18 cellular contexts compared by ENCODE assay signal in genomic region chr2:10337449-10337848, GRCh38. TPM values are rescaled to one million over a fixed set of nuclear protein-coding genes. Genes with fewer than 3 reads are reported as not detected.
DNase-seq lines count a peak whose midpoint lies in the region; ATAC-seq and TF ChIP-seq lines count a peak whose summit lies in the region.
"Had no signal": no experiment of that assay in that cellular context is flagged by ENCODE, and none has a peak within 500 bp of the region (broad histone marks: within the 10 kb centered on the region; RNA-seq: fewer than 3 reads in every experiment).

No MANE protein-coding gene starts in this region.

- H3K36me3 ChIP-seq in BLaER1 treated with 17β-estradiol and CSF1 and Interleukin-3, amounts not matched to agents 10 nM and 100 nM = peaks cover 6 to 31% (median 13%) of the 10 kb centered on the region in 11 experiments; a peak in 18 of 22 replicates
- H3K36me3 ChIP-seq in CD8-positive, alpha-beta T cell (ENCODE audit: insufficient read depth, low read length) = no peaks in the 10 kb centered on the region

- peak overlapping the region; percentile 55 for H3K27ac Mint-ChIP-seq in CD8-positive, alpha-beta T cell
- H3K27ac Mint-ChIP-seq in chondrocyte (ENCODE audit: unreplicated experiment) = no peak overlapping the region

- CTCF ChIA-PET in CD8-positive, alpha-beta T cell (lab: Charles Lee) = no interaction called here

- no peaks in the 10 kb centered on the region for H3K27me3 ChIP-seq in BLaER1 treated with 17β-estradiol and CSF1 and Interleukin-3, amounts not matched to agents 10 nM and 100 nM
- H3K27me3 ChIP-seq in CD8-positive, alpha-beta T cell (ENCODE audit: insufficient read depth, low read length) = no peaks in the 10 kb centered on the region

- peak overlapping the region in 1 of 11 experiments; percentile 37; a peak in 3 of 22 replicates for H3K9ac ChIP-seq in BLaER1 treated with 17β-estradiol and CSF1 and Interleukin-3, amounts not matched to agents 10 nM and 100 nM

- H3K4me1 Mint-ChIP-seq in CD8-positive, alpha-beta T cell (ENCODE audit: low read depth) = peaks cover 76% of the 10 kb centered on the region
- H3K4me1 Mint-ChIP-seq in chondrocyte (ENCODE audit: low read depth) = peaks cover 25% of the 10 kb centered on the region

- H3K4me1 ChIP-seq in BLaER1 treated with 17β-estradiol and CSF1 and Interleukin-3, amounts not matched to agents 10 nM and 100 nM = peaks cover 56 to 92% (median 83%) of the 10 kb centered on the region in 10 experiments
- H3K4me1 ChIP-seq in CD8-positive, alpha-beta T cell (ENCODE audit: insufficient read depth, low read length) = peaks cover 43% of the 10 kb centered on the region

- peaks cover 2% of the 10 kb centered on the region for H3K9me3 Mint-ChIP-seq in CD8-positive, alpha-beta T cell
- peaks cover 4% of the 10 kb centered on the region for H3K9me3 Mint-ChIP-seq in chondrocyte (ENCODE audit: low read depth)

- H3K27me3 Mint-ChIP-seq in CD8-positive, alpha-beta T cell (ENCODE audit: low read depth) = no peaks in the 10 kb centered on the region
- H3K27me3 Mint-ChIP-seq in chondrocyte (ENCODE audit: low read depth) = no peaks in the 10 kb centered on the region

- peak overlapping the region in 1 of 11 experiments; percentile 35; a peak in 2 of 22 replicates for H3K27ac ChIP-seq in BLaER1 treated with 17β-estradiol and CSF1 and Interleukin-3, amounts not matched to agents 10 nM and 100 nM
- H3K27ac ChIP-seq in CD8-positive, alpha-beta T cell (ENCODE audit: low read depth, low read length) = no peak overlapping the region

- DNase-seq in CD8-positive, alpha-beta T cell = no peak
- DNase-seq in chondrocyte (ENCODE audit: low spot score) (peak; percentile 4), posterior vena cava (ENCODE audit: low spot score) (peak; percentile 25), HK-2 (ENCODE audit: unreplicated experiment) (no peak)
- DNase-seq: Caco-2, HCEC 1CT, KBM-7, NCI-H1105 treated with DMSO at 0.1 percent for 48 hours, NCI-H1694, NCI-H510A, NCI-H774, RPMI8226, SIG-M5 had no signal

- no peak for ATAC-seq in CD8-positive, alpha-beta T cell
- ATAC-seq in GM21737 (IDR thresholded peaks at IDR 0.05; ENCODE audit: unreplicated experiment) = no peak
- ATAC-seq in HG03175 (IDR thresholded peaks at IDR 0.05; ENCODE audit: unreplicated experiment) = no peak
- ATAC-seq: SK-N-SH treated with all-trans-retinoic acid at 6 μM for 48 hours had no signal

- peaks cover 13 to 68% (median 57%) of the 10 kb centered on the region in 11 experiments; a peak in 20 of 22 replicates for H4K20me1 ChIP-seq in BLaER1 treated with 17β-estradiol and CSF1 and Interleukin-3, amounts not matched to agents 10 nM and 100 nM

- intact Hi-C loops in CD8-positive, alpha-beta T cell (cut with DNase I, micrococcal nuclease) = no loop called here
- intact Hi-C loops in posterior vena cava (cut with DNase I) = no loop called here

- H3K4me2 ChIP-seq in BLaER1 treated with 17β-estradiol and CSF1 and Interleukin-3, amounts not matched to agents 10 nM and 100 nM = peak overlapping the region in 9 of 11 experiments; percentile 9 to 73 (median 43); a peak in 16 of 22 replicates

- peaks cover 8 to 15% (median 12%) of the 10 kb centered on the region in 11 experiments for H3K9me3 ChIP-seq in BLaER1 treated with 17β-estradiol and CSF1 and Interleukin-3, amounts not matched to agents 10 nM and 100 nM (replicated peaks in 1 of 11)
- H3K9me3 ChIP-seq in CD8-positive, alpha-beta T cell (ENCODE audit: low read length) = no peaks in the 10 kb centered on the region
- H3K9me3 ChIP-seq: Caco-2 had no signal

- no peak for TF ChIP-seq CTCF in CD8-positive, alpha-beta T cell (IDR thresholded peaks at IDR 0.05)
- TF ChIP-seq CTCF in chondrocyte (IDR thresholded peaks at IDR 0.05) = no peak

- H3K4me3 ChIP-seq in BLaER1 treated with 17β-estradiol and CSF1 and Interleukin-3, amounts not matched to agents 10 nM and 100 nM = no peak overlapping the region
- no peak overlapping the region for H3K4me3 ChIP-seq in CD8-positive, alpha-beta T cell (ENCODE audit: low read depth, low read length)

- peaks cover 27% of the 10 kb centered on the region for H3K36me3 Mint-ChIP-seq in CD8-positive, alpha-beta T cell
- peaks cover 2% of the 10 kb centered on the region for H3K36me3 Mint-ChIP-seq in chondrocyte (ENCODE audit: low read depth)

- no peak overlapping the region for H3K4me3 Mint-ChIP-seq in CD8-positive, alpha-beta T cell
- no peak overlapping the region for H3K4me3 Mint-ChIP-seq in chondrocyte (ENCODE audit: unreplicated experiment)
- H3K4me3 Mint-ChIP-seq: CD14-positive monocyte had no signal

- POLR2A ChIA-PET in CD8-positive, alpha-beta T cell (lab: Charles Lee) = interaction anchor here (1.2 kb wide), 1 partner anchor 72 kb away, joined by 4 read pairs; no protein-coding TSS in a partner anchor

RNA-seq across cellular contexts. Expression of gene HPCAL1, which starts 34.7 kb away (rescaled TPM):
- 10 to 100 TPM; 25.0 to 25.6 TPM for total RNA-seq in CD8-positive, alpha-beta T cell
- 18.7 to 44.0 TPM (median 19.3 TPM) in 3 replicates for total RNA-seq in chondrocyte
- total RNA-seq in posterior vena cava = 10 to 100 TPM; 21.6 to 26.0 TPM

Comparison
In these comparisons a context has a peak if more than half of its experiments do, and no peak if none do; other contexts are left out.
1. DNase-seq: peak in chondrocyte (single experiment) and posterior vena cava (single experiment); none in CD8-positive, alpha-beta T cell (0 of 7) and HK-2 (single experiment).